ENCODE assay signal across 2 cellular contexts in genomic region chr13:42114278-42114677, GRCh38.
TF ChIP-seq lines count a peak whose summit lies in the region.

No MANE protein-coding gene starts in this region.

TF ChIP-seq in SK-N-SH, 30 proteins besides CTCF, POLR2A, EP300 and RAD21 (continued from another document):
- TF ChIP-seq, protein P1, sequence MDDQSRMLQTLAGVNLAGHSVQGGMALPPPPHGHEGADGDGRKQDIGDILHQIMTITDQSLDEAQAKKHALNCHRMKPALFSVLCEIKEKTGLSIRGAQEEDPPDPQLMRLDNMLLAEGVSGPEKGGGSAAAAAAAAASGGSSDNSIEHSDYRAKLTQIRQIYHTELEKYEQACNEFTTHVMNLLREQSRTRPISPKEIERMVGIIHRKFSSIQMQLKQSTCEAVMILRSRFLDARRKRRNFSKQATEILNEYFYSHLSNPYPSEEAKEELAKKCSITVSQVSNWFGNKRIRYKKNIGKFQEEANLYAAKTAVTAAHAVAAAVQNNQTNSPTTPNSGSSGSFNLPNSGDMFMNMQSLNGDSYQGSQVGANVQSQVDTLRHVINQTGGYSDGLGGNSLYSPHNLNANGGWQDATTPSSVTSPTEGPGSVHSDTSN (IDR thresholded peaks at IDR 0.05), result no peak
- no peak for TF ChIP-seq RFX5 (IDR thresholded peaks at IDR 0.05; ENCODE audit: low read length)

TF ChIP-seq in SK-N-SH treated with all-trans-retinoic acid at 6 μM for 48 hours, 23 proteins besides CTCF, POLR2A, EP300 and RAD21 (continued from another document):
- TF ChIP-seq, protein P2, sequence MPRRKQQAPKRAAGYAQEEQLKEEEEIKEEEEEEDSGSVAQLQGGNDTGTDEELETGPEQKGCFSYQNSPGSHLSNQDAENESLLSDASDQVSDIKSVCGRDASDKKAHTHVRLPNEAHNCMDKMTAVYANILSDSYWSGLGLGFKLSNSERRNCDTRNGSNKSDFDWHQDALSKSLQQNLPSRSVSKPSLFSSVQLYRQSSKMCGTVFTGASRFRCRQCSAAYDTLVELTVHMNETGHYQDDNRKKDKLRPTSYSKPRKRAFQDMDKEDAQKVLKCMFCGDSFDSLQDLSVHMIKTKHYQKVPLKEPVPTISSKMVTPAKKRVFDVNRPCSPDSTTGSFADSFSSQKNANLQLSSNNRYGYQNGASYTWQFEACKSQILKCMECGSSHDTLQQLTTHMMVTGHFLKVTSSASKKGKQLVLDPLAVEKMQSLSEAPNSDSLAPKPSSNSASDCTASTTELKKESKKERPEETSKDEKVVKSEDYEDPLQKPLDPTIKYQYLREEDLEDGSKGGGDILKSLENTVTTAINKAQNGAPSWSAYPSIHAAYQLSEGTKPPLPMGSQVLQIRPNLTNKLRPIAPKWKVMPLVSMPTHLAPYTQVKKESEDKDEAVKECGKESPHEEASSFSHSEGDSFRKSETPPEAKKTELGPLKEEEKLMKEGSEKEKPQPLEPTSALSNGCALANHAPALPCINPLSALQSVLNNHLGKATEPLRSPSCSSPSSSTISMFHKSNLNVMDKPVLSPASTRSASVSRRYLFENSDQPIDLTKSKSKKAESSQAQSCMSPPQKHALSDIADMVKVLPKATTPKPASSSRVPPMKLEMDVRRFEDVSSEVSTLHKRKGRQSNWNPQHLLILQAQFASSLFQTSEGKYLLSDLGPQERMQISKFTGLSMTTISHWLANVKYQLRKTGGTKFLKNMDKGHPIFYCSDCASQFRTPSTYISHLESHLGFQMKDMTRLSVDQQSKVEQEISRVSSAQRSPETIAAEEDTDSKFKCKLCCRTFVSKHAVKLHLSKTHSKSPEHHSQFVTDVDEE (CRISPR knock-in tag; IDR thresholded peaks at IDR 0.05), result no peak
- TF ChIP-seq ZFP3 (CRISPR knock-in tag; IDR thresholded peaks at IDR 0.05), result no peak
- TF ChIP-seq, protein P3, sequence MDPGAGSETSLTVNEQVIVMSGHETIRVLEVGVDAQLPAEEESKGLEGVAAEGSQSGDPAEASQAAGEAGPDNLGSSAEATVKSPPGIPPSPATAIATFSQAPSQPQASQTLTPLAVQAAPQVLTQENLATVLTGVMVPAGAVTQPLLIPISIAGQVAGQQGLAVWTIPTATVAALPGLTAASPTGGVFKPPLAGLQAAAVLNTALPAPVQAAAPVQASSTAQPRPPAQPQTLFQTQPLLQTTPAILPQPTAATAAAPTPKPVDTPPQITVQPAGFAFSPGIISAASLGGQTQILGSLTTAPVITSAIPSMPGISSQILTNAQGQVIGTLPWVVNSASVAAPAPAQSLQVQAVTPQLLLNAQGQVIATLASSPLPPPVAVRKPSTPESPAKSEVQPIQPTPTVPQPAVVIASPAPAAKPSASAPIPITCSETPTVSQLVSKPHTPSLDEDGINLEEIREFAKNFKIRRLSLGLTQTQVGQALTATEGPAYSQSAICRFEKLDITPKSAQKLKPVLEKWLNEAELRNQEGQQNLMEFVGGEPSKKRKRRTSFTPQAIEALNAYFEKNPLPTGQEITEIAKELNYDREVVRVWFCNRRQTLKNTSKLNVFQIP (CRISPR knock-in tag; IDR thresholded peaks at IDR 0.05; ENCODE audit: borderline replicate concordance, low read depth), result no peak
- TF ChIP-seq PPARA (CRISPR knock-in tag; IDR thresholded peaks at IDR 0.05; ENCODE audit: borderline replicate concordance), result no peak
- TF ChIP-seq CSRNP3 (CRISPR knock-in tag; IDR thresholded peaks at IDR 0.05), result no peak
- TF ChIP-seq BACH2 (CRISPR knock-in tag; IDR thresholded peaks at IDR 0.05; ENCODE audit: borderline replicate concordance), result no peak
- no peak for TF ChIP-seq SNAI2 (CRISPR knock-in tag; IDR thresholded peaks at IDR 0.05)
- TF ChIP-seq ZNF8 (CRISPR knock-in tag; IDR thresholded peaks at IDR 0.05), result no peak
- TF ChIP-seq, protein P4, sequence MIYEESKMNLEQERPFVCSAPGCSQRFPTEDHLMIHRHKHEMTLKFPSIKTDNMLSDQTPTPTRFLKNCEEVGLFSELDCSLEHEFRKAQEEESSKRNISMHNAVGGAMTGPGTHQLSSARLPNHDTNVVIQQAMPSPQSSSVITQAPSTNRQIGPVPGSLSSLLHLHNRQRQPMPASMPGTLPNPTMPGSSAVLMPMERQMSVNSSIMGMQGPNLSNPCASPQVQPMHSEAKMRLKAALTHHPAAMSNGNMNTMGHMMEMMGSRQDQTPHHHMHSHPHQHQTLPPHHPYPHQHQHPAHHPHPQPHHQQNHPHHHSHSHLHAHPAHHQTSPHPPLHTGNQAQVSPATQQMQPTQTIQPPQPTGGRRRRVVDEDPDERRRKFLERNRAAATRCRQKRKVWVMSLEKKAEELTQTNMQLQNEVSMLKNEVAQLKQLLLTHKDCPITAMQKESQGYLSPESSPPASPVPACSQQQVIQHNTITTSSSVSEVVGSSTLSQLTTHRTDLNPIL (CRISPR knock-in tag; IDR thresholded peaks at IDR 0.05; ENCODE audit: low read depth), result no peak
- TF ChIP-seq ISL1 (CRISPR knock-in tag; IDR thresholded peaks at IDR 0.05), result no peak
- TF ChIP-seq OSR1 (CRISPR knock-in tag; IDR thresholded peaks at IDR 0.05), result no peak
- no peak for TF ChIP-seq ZFP30 (CRISPR knock-in tag; IDR thresholded peaks at IDR 0.05)
TF ChIP-seq in SK-N-SH treated with all-trans-retinoic acid at 6 μM for 48 hours: peak in this region for 0.
